In the genomic region with DNA sequence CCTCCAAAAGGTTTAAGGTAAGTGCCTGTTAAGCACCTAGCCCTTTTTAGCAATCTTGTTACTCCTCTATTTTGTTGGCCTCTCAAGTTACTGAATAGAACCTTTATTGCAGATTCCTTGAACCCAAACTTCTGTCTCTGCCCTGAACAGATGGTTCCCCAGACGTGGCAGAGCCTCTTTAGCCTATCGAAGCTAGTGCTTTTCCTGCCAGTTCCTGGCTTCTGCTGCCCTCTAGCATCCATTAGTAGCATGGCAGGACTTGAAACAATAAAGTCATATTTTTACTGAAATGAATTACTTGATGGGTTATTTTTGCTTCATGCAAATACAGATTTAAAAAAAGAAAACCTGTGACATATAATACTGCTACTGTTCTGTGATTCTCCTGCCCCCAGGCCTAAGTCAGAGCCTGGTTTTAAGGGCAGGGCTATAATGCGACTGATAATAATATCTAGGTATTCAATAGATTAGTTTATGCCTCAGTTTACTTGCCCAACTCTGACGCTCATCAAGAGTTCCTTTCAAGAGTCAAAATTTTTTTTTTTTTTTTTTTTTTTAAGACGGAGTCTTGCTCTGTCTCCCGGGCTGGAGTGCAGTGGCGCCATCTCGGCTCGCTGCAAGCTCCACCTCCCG, we compare ENCODE assay signal across 8 cellular contexts.
A peak's percentile ranks its signal among the peaks of the same experiment; 100 is the strongest.
DNase-seq lines count a peak whose midpoint lies in the region; ATAC-seq and TF ChIP-seq lines count a peak whose summit lies in the region.

No MANE protein-coding gene starts in this region.

- no peaks in the 10 kb centered on the region for H4K20me1 ChIP-seq in DOHH2 (ENCODE audit: control insufficient read depth, insufficient read depth, low read depth, low read length)

- no peaks in the 10 kb centered on the region for H3K9me2 ChIP-seq in DOHH2 (replicated peaks; ENCODE audit: control insufficient read depth, low read length)

- no peaks in the 10 kb centered on the region for H3K27me3 ChIP-seq in DOHH2 (ENCODE audit: control insufficient read depth, low read length)
- H3K27me3 ChIP-seq in esophagus squamous epithelium: no peaks in the 10 kb centered on the region
- no peaks in the 10 kb centered on the region for H3K27me3 ChIP-seq in uterus

- peak overlapping the region; percentile 25 for H3K4me2 ChIP-seq in DOHH2 (ENCODE audit: low read length)

- H3K9me3 ChIP-seq in DOHH2 (ENCODE audit: control insufficient read depth, insufficient read depth, low read length): peaks cover 2% of the 10 kb centered on the region; the same call in 1 of the 2 replicates
- H3K9me3 ChIP-seq in esophagus squamous epithelium: no peaks in the 10 kb centered on the region
- no peaks in the 10 kb centered on the region for H3K9me3 ChIP-seq in uterus

- 68% methylated on average over 10 of the region's 10 CpGs for WGBS in esophagus squamous epithelium, 2 donors

- no peak for TF ChIP-seq POLR2A in esophagus squamous epithelium (IDR thresholded peaks at IDR 0.05)
- TF ChIP-seq POLR2A in uterus (IDR thresholded peaks at IDR 0.05): no peak

- H3K36me3 ChIP-seq in DOHH2 (ENCODE audit: control insufficient read depth, low read length): no peaks in the 10 kb centered on the region
- H3K36me3 ChIP-seq in esophagus squamous epithelium: no peaks in the 10 kb centered on the region
- H3K36me3 ChIP-seq in uterus: no peaks in the 10 kb centered on the region

- CTCF ChIA-PET in activated CD8-positive, alpha-beta T cell treated with anti-CD3 and anti-CD28 coated beads for 36 hours (lab: Charles Lee): interaction anchor here (0.8 to 1.5 kb wide), 7 partner anchors 9 to 27 kb away, joined by 3 to 8 read pairs (median 4); no protein-coding TSS in a partner anchor

- H3F3A ChIP-seq in DOHH2 (ENCODE audit: control insufficient read depth, insufficient read depth): no peaks in the 10 kb centered on the region

- intact Hi-C loops in activated CD8-positive, alpha-beta T cell treated with anti-CD3 and anti-CD28 coated beads for 36 hours (cut with micrococcal nuclease): loop anchor here (10.0 kb wide), 1 partner anchor 475 kb away; no protein-coding TSS in a partner anchor
- intact Hi-C loops in esophagus squamous epithelium (cut with DNase I) (no loop called here), uterus (cut with DNase I; ENCODE audit: low total_unique reads) (no loop called here)

- H3K27ac Mint-ChIP-seq in activated CD8-positive, alpha-beta T cell treated with anti-CD3 and anti-CD28 coated beads for 36 hours: no peak overlapping the region
- peak overlapping the region; percentile 3 for H3K27ac Mint-ChIP-seq in nephron progenitor cell

- H3K4me1 ChIP-seq in DOHH2 (ENCODE audit: control insufficient read depth, low read length) (peaks cover 15% of the 10 kb centered on the region), esophagus squamous epithelium (no peaks in the 10 kb centered on the region), uterus (no peaks in the 10 kb centered on the region)

- peaks cover 11% of the 10 kb centered on the region for H3K4me1 Mint-ChIP-seq in activated CD8-positive, alpha-beta T cell treated with anti-CD3 and anti-CD28 coated beads for 36 hours (ENCODE audit: low read depth)
- no peaks in the 10 kb centered on the region for H3K4me1 Mint-ChIP-seq in nephron progenitor cell

- H3K79me2 ChIP-seq in DOHH2 (ENCODE audit: control insufficient read depth, low read length): no peaks in the 10 kb centered on the region

- H3K27me3 Mint-ChIP-seq in activated CD8-positive, alpha-beta T cell treated with anti-CD3 and anti-CD28 coated beads for 36 hours: no peaks in the 10 kb centered on the region
- H3K27me3 Mint-ChIP-seq in nephron progenitor cell (ENCODE audit: low read depth, poor library complexity): no peaks in the 10 kb centered on the region

- peak; percentile 98 for ATAC-seq in GM21360 (IDR thresholded peaks at IDR 0.05; ENCODE audit: unreplicated experiment)
- peak; percentile 94 for ATAC-seq in HG03521 (IDR thresholded peaks at IDR 0.05; ENCODE audit: unreplicated experiment)
- peak; percentile 95 for ATAC-seq in activated CD8-positive, alpha-beta T cell treated with anti-CD3 and anti-CD28 coated beads for 36 hours

- DNase-seq in NCI-H524 treated with DMSO at 0.1 percent for 48 hours (lab: John Stamatoyannopoulos, UW) (peak; percentile 93), esophagus squamous epithelium (lab: John Stamatoyannopoulos, UW) (peak; percentile 0), nephron progenitor cell (peak; percentile 18), uterus (peak in 1 of 2 donors; percentile 26)
- DNase-seq in activated CD8-positive, alpha-beta T cell treated with anti-CD3 and anti-CD28 coated beads for 36 hours: peak; percentile 55

- POLR2A ChIA-PET in activated CD8-positive, alpha-beta T cell treated with anti-CD3 and anti-CD28 coated beads for 36 hours (lab: Charles Lee): no interaction called here

- no peak overlapping the region for H3K4me3 Mint-ChIP-seq in activated CD8-positive, alpha-beta T cell treated with anti-CD3 and anti-CD28 coated beads for 36 hours
- H3K4me3 Mint-ChIP-seq in nephron progenitor cell: no peak overlapping the region

- no peaks in the 10 kb centered on the region for H3K36me3 Mint-ChIP-seq in activated CD8-positive, alpha-beta T cell treated with anti-CD3 and anti-CD28 coated beads for 36 hours (ENCODE audit: low read depth)
- H3K36me3 Mint-ChIP-seq in nephron progenitor cell (ENCODE audit: low read depth): no peaks in the 10 kb centered on the region

- TF ChIP-seq CTCF in DOHH2 (IDR thresholded peaks at IDR 0.05; ENCODE audit: low read depth, low read length, poor library complexity, severe bottlenecking) (peak; percentile 95), esophagus squamous epithelium (IDR thresholded peaks at IDR 0.05) (peak in 5 of 6 experiments; percentile 33 to 72 (median 48)), nephron progenitor cell (IDR thresholded peaks at IDR 0.05) (peak; percentile 87), uterus (IDR thresholded peaks at IDR 0.05) (peak; percentile 39 to 64 (median 46))
- peak; percentile 80 for TF ChIP-seq CTCF in activated CD8-positive, alpha-beta T cell treated with anti-CD3 and anti-CD28 coated beads for 36 hours (IDR thresholded peaks at IDR 0.05)

- H3K27ac ChIP-seq in DOHH2 (ENCODE audit: low read depth, low read length) (no peak overlapping the region), esophagus squamous epithelium (no peak overlapping the region), uterus (no peak overlapping the region)

- H3K4me3 ChIP-seq in DOHH2 (ENCODE audit: low read length) (0 out of 2 replicates have a peak overlapping the region, but pooled peaks have one; percentile 3), esophagus squamous epithelium (no peak overlapping the region), uterus (no peak overlapping the region)

- no peaks in the 10 kb centered on the region for H3K9me3 Mint-ChIP-seq in activated CD8-positive, alpha-beta T cell treated with anti-CD3 and anti-CD28 coated beads for 36 hours
- no peaks in the 10 kb centered on the region for H3K9me3 Mint-ChIP-seq in nephron progenitor cell
